ENCODE assay signal across 8 cellular contexts in genomic region chr15:90002428-90002844, GRCh38. TPM values are rescaled to one million over a fixed set of nuclear protein-coding genes. Genes with fewer than 3 reads are reported as not detected.
DNase-seq lines count a peak whose midpoint lies in the region; ATAC-seq and TF ChIP-seq lines count a peak whose summit lies in the region.

No MANE protein-coding gene starts in this region.

- no peaks in the 10 kb centered on the region for H3K27me3 ChIP-seq in right lobe of liver

- H3K4me1 ChIP-seq in right lobe of liver = peaks cover 0 to 24% (median 0%) of the 10 kb centered on the region in 4 donors

- no peak for TF ChIP-seq POLR2A in right lobe of liver (IDR thresholded peaks at IDR 0.05)

- peak; percentile 33 for ATAC-seq in HG03280 (IDR thresholded peaks at IDR 0.05; ENCODE audit: unreplicated experiment)
- ATAC-seq in T-cell (replicated peaks in 1 of 4) = peak in 3 of 4 experiments; percentile 24 to 40 (median 31)
- ATAC-seq in right lobe of liver = peak; percentile 9 to 27 (median 24)
- ATAC-seq in stimulated activated naive CD8-positive, alpha-beta T cell treated with anti-CD3 and anti-CD28 coated beads, Interleukin-15, amount 100 ng/mL, for 72 hours = peak; percentile 68

- H3K4me3 ChIP-seq in coronary artery (peak overlapping the region; percentile 98), right lobe of liver (peak overlapping the region; percentile 72 to 79 (median 77))

- H3K27ac ChIP-seq in coronary artery = peak overlapping the region; percentile 82 to 92
- peak overlapping the region; percentile 84 to 98 (median 87) for H3K27ac ChIP-seq in right lobe of liver

- no peaks in the 10 kb centered on the region for H3K36me3 Mint-ChIP-seq in T-cell

- peak overlapping the region; percentile 82 to 92 (median 88) for H3K4me3 Mint-ChIP-seq in T-cell
- H3K4me3 Mint-ChIP-seq in stimulated activated naive CD8-positive, alpha-beta T cell treated with anti-CD3 and anti-CD28 coated beads, Interleukin-15, amount 100 ng/mL, for 72 hours = peak overlapping the region; percentile 91 to 93

- TF ChIP-seq CTCF in coronary artery (IDR thresholded peaks at IDR 0.05) (no peak), right lobe of liver (IDR thresholded peaks at IDR 0.05) (no peak)

- WGBS in right lobe of liver (ENCODE audit: insufficient coverage, low coverage, low lambda C conversion rate, missing lambda C conversion rate) = 4% methylated on average over 7 of the region's 27 CpGs

- no peaks in the 10 kb centered on the region for H3K9me3 Mint-ChIP-seq in T-cell
- H3K9me3 Mint-ChIP-seq in stimulated activated naive CD8-positive, alpha-beta T cell treated with anti-CD3 and anti-CD28 coated beads, Interleukin-15, amount 100 ng/mL, for 72 hours = no peaks in the 10 kb centered on the region

- no peaks in the 10 kb centered on the region for H3K27me3 Mint-ChIP-seq in T-cell
- no peaks in the 10 kb centered on the region for H3K27me3 Mint-ChIP-seq in stimulated activated naive CD8-positive, alpha-beta T cell treated with anti-CD3 and anti-CD28 coated beads, Interleukin-15, amount 100 ng/mL, for 72 hours

- no peaks in the 10 kb centered on the region for H3K9me3 ChIP-seq in right lobe of liver

- CTCF ChIA-PET in T-cell (lab: Charles Lee) = interaction anchor here in 1 of 2 donors (0.6 to 0.9 kb wide), 4 partner anchors 11 to 71 kb away, joined by 3 read pairs; no protein-coding TSS in a partner anchor

- intact Hi-C loops in right lobe of liver (cut with DNase I) = no loop called here

- POLR2A ChIA-PET in T-cell (lab: Charles Lee) = interaction anchor here in 1 of 2 donors (0.7 kb wide), 2 partner anchors 11 to 631 kb away, joined by 3 read pairs; no protein-coding TSS in a partner anchor

- DNase-seq in NCI-H345 (lab: John Stamatoyannopoulos, UW) = peak; percentile 14
- no peak for DNase-seq in NCI-H345 treated with DMSO at 0.1 percent for 48 hours (lab: John Stamatoyannopoulos, UW; ENCODE audit: unreplicated experiment)
- peak in 8 of 34 experiments; percentile 4 to 41 (median 22) for DNase-seq in T-cell
- DNase-seq in coronary artery (ENCODE audit: low spot score) = no peak
- DNase-seq in right lobe of liver = peak in 2 of 3 donors; percentile 54 to 55
- peak; percentile 43 to 62 for DNase-seq in stimulated activated naive CD8-positive, alpha-beta T cell treated with anti-CD3 and anti-CD28 coated beads, Interleukin-15, amount 100 ng/mL, for 72 hours
- no peak for DNase-seq in mesenteric fat pad (ENCODE audit: low spot score)

- peak overlapping the region; percentile 62 to 85 for H3K27ac Mint-ChIP-seq in T-cell
- H3K27ac Mint-ChIP-seq in stimulated activated naive CD8-positive, alpha-beta T cell treated with anti-CD3 and anti-CD28 coated beads, Interleukin-15, amount 100 ng/mL, for 72 hours = peak overlapping the region; percentile 90 to 95

- no peaks in the 10 kb centered on the region for H3K36me3 ChIP-seq in right lobe of liver

- H3K4me1 Mint-ChIP-seq in T-cell = peaks cover 57 to 60% (median 59%) of the 10 kb centered on the region in 3 donors
- H3K4me1 Mint-ChIP-seq in stimulated activated naive CD8-positive, alpha-beta T cell treated with anti-CD3 and anti-CD28 coated beads, Interleukin-15, amount 100 ng/mL, for 72 hours = peaks cover 70% of the 10 kb centered on the region

RNA-seq across cellular contexts. Expression of gene ZNF710, which starts 1.3 kb away (rescaled TPM):
- total RNA-seq in T-cell (10 to 100 TPM; 11.8 to 21.2 (median 17.7) TPM), right lobe of liver (10 to 100 TPM in 1 of 6 experiments, 1 to 10 TPM in 5; 4.7 to 17.1 (median 7.4) TPM), mesenteric fat pad (11.5 TPM)

Comparison
In these comparisons a context has a peak if more than half of its experiments do, and no peak if none do; other contexts are left out.
1. DNase-seq: peak in NCI-H345 (single experiment), right lobe of liver (2 of 3) and stimulated activated naive CD8-positive, alpha-beta T cell treated with anti-CD3 and anti-CD28 coated beads, Interleukin-15, amount 100 ng/mL, for 72 hours (2 of 2); none in NCI-H345 treated with DMSO at 0.1 percent for 48 hours (single experiment), coronary artery (single experiment) and mesenteric fat pad (single experiment).
2. Peak in every context shown above with its lines, with median percentiles within 50 percentile points of each other: ATAC-seq.